18 cellular contexts compared by ENCODE assay signal in the genomic region with DNA sequence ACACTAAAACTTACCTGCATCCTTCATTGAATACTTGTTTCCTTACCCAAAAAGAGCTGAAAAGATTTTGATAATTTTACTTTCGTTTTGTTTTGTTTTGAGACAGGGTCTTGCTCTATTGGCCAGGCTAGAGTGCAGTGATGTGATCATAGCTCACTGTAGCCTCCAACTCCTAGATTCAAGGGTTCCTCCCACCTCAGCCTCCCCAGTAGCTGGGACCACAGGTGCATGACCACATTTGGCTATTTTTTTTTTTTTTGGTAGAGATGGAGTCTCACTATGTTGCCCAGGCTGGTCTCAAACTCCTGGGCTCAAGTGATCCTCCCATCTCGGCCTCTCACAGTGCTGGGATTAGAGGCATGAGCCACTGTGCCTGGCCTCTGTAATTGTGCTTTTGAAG. TPM values are rescaled to one million over a fixed set of nuclear protein-coding genes. Genes with fewer than 3 reads are reported as not detected.
DNase-seq lines count a peak whose midpoint lies in the region; ATAC-seq, FAIRE-seq and TF ChIP-seq lines count a peak whose summit lies in the region.
"Had no signal": no experiment of that assay in that cellular context is flagged by ENCODE, and none has a peak within 500 bp of the region (broad histone marks: within the 10 kb centered on the region; RNA-seq: fewer than 3 reads in every experiment).

No MANE protein-coding gene starts in this region.

- TF ChIP-seq CTCF in HepG2 (CRISPR knock-in tag; IDR thresholded peaks at IDR 0.05) = no peak
- no peak for TF ChIP-seq CTCF in right lobe of liver (IDR thresholded peaks at IDR 0.05)
- TF ChIP-seq CTCF in dorsolateral prefrontal cortex (IDR thresholded peaks at IDR 0.05 in 54 of 56, conservative IDR thresholded peaks at IDR 0.05 in 2 of 56; ENCODE audit: low read depth in 1 of 56, partially characterized antibody in 56 of 56) = no peak

- no peak overlapping the region for H2AFZ ChIP-seq in HepG2 (ENCODE audit: low read length)

- H3K27me3 ChIP-seq in HepG2 (ENCODE audit: control insufficient read depth in 1 of 2, insufficient read depth in 2 of 2, low read length in 2 of 2) (no peaks in the 10 kb centered on the region), right lobe of liver (no peaks in the 10 kb centered on the region), dorsolateral prefrontal cortex (no peaks in the 10 kb centered on the region)

- TF ChIP-seq RAD21 in HepG2 (CRISPR knock-in tag; IDR thresholded peaks at IDR 0.05) = no peak

- no TSS peak for BruUV-seq in HepG2 (replicated peaks; lab: Mats Ljungman, UMichigan)

- no peak for FAIRE-seq in HepG2 (lab: Jason Lieb, UNC)

- ATAC-seq in HepG2 = no peak
- ATAC-seq in right lobe of liver = no peak
- no peak for ATAC-seq in GM21786 (IDR thresholded peaks at IDR 0.05; ENCODE audit: unreplicated experiment)

- no peak overlapping the region for H3K9ac ChIP-seq in HepG2 (ENCODE audit: insufficient read depth, low read depth, low read length)

- no peaks in the 10 kb centered on the region for H3K79me2 ChIP-seq in HepG2 (ENCODE audit: insufficient read depth, low read length)

- H4K20me1 ChIP-seq in HepG2 (ENCODE audit: insufficient read depth, low read length) = peaks cover 4% of the 10 kb centered on the region; the same call in 1 of the 2 replicates

- intact Hi-C loops in HepG2 (cut with micrococcal nuclease; ENCODE audit: unreplicated experiment) (no loop called here), right lobe of liver (cut with DNase I) (no loop called here), dorsolateral prefrontal cortex (cut with DNase I) (no loop called here)

- TF ChIP-seq POLR2A in HepG2 (IDR thresholded peaks at IDR 0.05; ENCODE audit: insufficient read depth in 1 of 2, low read depth in 2 of 2, low read length in 2 of 2) (no peak), right lobe of liver (IDR thresholded peaks at IDR 0.05) (no peak)

- H3K4me1 ChIP-seq in HepG2 (ENCODE audit: insufficient read depth, low read length) = peaks cover 31% of the 10 kb centered on the region
- H3K4me1 ChIP-seq in right lobe of liver = peaks cover 0 to 7% (median 0%) of the 10 kb centered on the region in 4 donors

- H3K27ac ChIP-seq in HepG2 (ENCODE audit: extremely low read length, insufficient read depth, low read length) (no peak overlapping the region), right lobe of liver (no peak overlapping the region), dorsolateral prefrontal cortex (peak overlapping the region in 36 of 59 donors; percentile 12 to 99 (median 94))

- POLR2A ChIA-PET in HepG2 (lab: Yijun Ruan, JAX) = interaction anchor here (2.5 kb wide), 1 partner anchor 45 kb away, joined by 8 read pairs; the partner anchor contains the start of gene ERBB2

- 78% methylated on average over 2 of the region's 2 CpGs for WGBS in HepG2 (ENCODE audit: low lambda C conversion rate)
- WGBS in right lobe of liver (ENCODE audit: insufficient coverage, low coverage, low lambda C conversion rate, missing lambda C conversion rate) = 78% methylated on average over 2 of the region's 2 CpGs

- H3K4me3 ChIP-seq in HepG2 (replicated peaks in 1 of 3; ENCODE audit: insufficient read depth in 1 of 3, low read depth in 2 of 3, low read length in 3 of 3) (no peak overlapping the region), right lobe of liver (no peak overlapping the region), dorsolateral prefrontal cortex (peak overlapping the region in 8 of 59 donors; percentile 20 to 44 (median 30))

- H3K4me2 ChIP-seq in HepG2 (ENCODE audit: low read depth, low read length) = no peak overlapping the region

- TF ChIP-seq EP300 in HepG2 (IDR thresholded peaks at IDR 0.05; ENCODE audit: low read depth in 2 of 2, low read length in 2 of 2) = no peak
- no peak for TF ChIP-seq EP300 in HepG2 (CRISPR knock-in tag; IDR thresholded peaks at IDR 0.05; ENCODE audit: borderline replicate concordance)

- H3K36me3 ChIP-seq in HepG2 (replicated peaks in 1 of 2; ENCODE audit: control insufficient read depth in 1 of 2, insufficient read depth in 2 of 2, low read length in 2 of 2) (peaks cover 17 to 25% of the 10 kb centered on the region in 2 experiments; a peak in 4 of 5 replicates), right lobe of liver (no peaks in the 10 kb centered on the region)

- in situ Hi-C loops in HepG2 (cut with HindIII; ENCODE audit: extremely low pct_ligation_motif_present, low pct_unique_long_range_greater_than_20kb) = no loop called here

- H3K9me3 ChIP-seq in HepG2 (ENCODE audit: low read length) (no peaks in the 10 kb centered on the region), right lobe of liver (no peaks in the 10 kb centered on the region)
- H3K9me3 ChIP-seq: Caco-2 had no signal

- DNase-seq in HepG2 (ENCODE audit: low spot score) (no peak), right lobe of liver (no peak), dorsolateral prefrontal cortex (no peak), NCI-H748 treated with DMSO at 0.1 percent for 48 hours (lab: John Stamatoyannopoulos, UW) (no peak)
- DNase-seq: ACHN, AML-193, Caco-2, DMS53, HFFc6, KG1, NCI-H1417 treated with DMSO at 0.1 percent for 48 hours, NCI-H2029 treated with DMSO at 0.1 percent for 48 hours, NCI-H2171 treated with DMSO at 0.1 percent for 48 hours, NCI-H446 treated with DMSO at 0.1 percent for 48 hours, RPMI8226 had no signal

- CTCF ChIA-PET in HepG2 (lab: Yijun Ruan, JAX; ENCODE audit: low intra/inter-chr PET ratio, low total read pairs) = interaction anchor here (4.0 kb wide), 1 partner anchor 32 kb away, joined by 71 read pairs; no protein-coding TSS in a partner anchor

RNA-seq across cellular contexts. Expression of gene TCAP, which starts 10.0 kb away (rescaled TPM):
- total RNA-seq in HepG2 (2016; rRNA removed; fragmentation: Illumina TruSeq; extraction: Trizol) (0.14 and 0.24 TPM in 2 replicates), right lobe of liver (1 to 10 TPM in 4 of 6 experiments, under 1 TPM in 2; 0.49 to 4.3 (median 1.1) TPM), dorsolateral prefrontal cortex (10 to 100 TPM in 8 of 120 experiments, 1 to 10 TPM in 112; 1.6 to 14.9 (median 4.8) TPM)
- total RNA-seq in HepG2 (2016; cell fraction: cytosol; rRNA removed; fragmentation: Illumina TruSeq; extraction: Trizol; ENCODE audit: low read depth) = not detected in 2 replicates
- 0.26 TPM in 1 of 2 replicates, not detected in the other for total RNA-seq in HepG2 (2016; cell fraction: insoluble cytoplasmic fraction; rRNA removed; fragmentation: Illumina TruSeq; extraction: Trizol)
- 0.06 TPM in 1 of 2 replicates, not detected in the other for total RNA-seq in HepG2 (2016; cell fraction: membrane; rRNA removed; fragmentation: Illumina TruSeq; extraction: Trizol)
- 0.56 and 0.84 TPM in 2 replicates for total RNA-seq in HepG2 (2016; cell fraction: nucleus; rRNA removed; fragmentation: Illumina TruSeq; extraction: Trizol)
- 0.65 and 0.84 TPM in 2 replicates for polyA plus RNA-seq in HepG2 (2011; rRNA removed)
- 0.15 and 0.35 TPM in 2 replicates for polyA plus RNA-seq in HepG2 (2011; cell fraction: cytosol; rRNA removed)
- polyA plus RNA-seq in HepG2 (2011; cell fraction: nucleus; rRNA removed) = 6.0 and 8.8 TPM in 2 replicates
- 0.43 and 2.1 TPM in 2 replicates for polyA plus RNA-seq in HepG2 (2012)
- not detected in 2 replicates for polyA plus RNA-seq in HepG2 (2016; cell fraction: cytosol; fragmentation: Illumina TruSeq; extraction: Trizol; ENCODE audit: low read depth)
- 0.19 TPM in 1 of 2 replicates, not detected in the other for polyA plus RNA-seq in HepG2 (2016; cell fraction: insoluble cytoplasmic fraction; fragmentation: Illumina TruSeq; extraction: Trizol; ENCODE audit: low read depth)
- polyA plus RNA-seq in HepG2 (2016; cell fraction: membrane; fragmentation: Illumina TruSeq; extraction: Trizol; ENCODE audit: low read depth) = not detected in 2 replicates
- 0.51 and 0.85 TPM in 2 replicates for polyA plus RNA-seq in HepG2 (2016; cell fraction: nucleus; fragmentation: Illumina TruSeq; extraction: Trizol; ENCODE audit: insufficient read depth, low read depth)
- polyA minus RNA-seq in HepG2 (2011; rRNA and poly(A)+ RNA removed; ENCODE audit: low replicate concordance) = 2.2 and 2.6 TPM in 2 replicates
- not detected in 2 replicates for polyA minus RNA-seq in HepG2 (2011; cell fraction: cytosol; rRNA and poly(A)+ RNA removed)
- polyA minus RNA-seq in HepG2 (2011; cell fraction: nucleus; rRNA and poly(A)+ RNA removed) = 3.0 and 4.0 TPM in 2 replicates
- polyA plus RNA-seq: CD14-positive monocyte had no signal

RNA-seq across cellular contexts. Expression of gene PNMT, which starts 13.1 kb away (rescaled TPM):
- total RNA-seq in HepG2 (2016; rRNA removed; fragmentation: Illumina TruSeq; extraction: Trizol) (not detected in 2 replicates), right lobe of liver (under 1 TPM in 2 of 6 experiments, not detected in 4; 0.37 TPM), dorsolateral prefrontal cortex (10 to 100 TPM in 15 of 120 experiments, 1 to 10 TPM in 105; 1.4 to 15.3 (median 6.7) TPM)
- not detected in 2 replicates for total RNA-seq in HepG2 (2016; cell fraction: cytosol; rRNA removed; fragmentation: Illumina TruSeq; extraction: Trizol; ENCODE audit: low read depth)
- not detected in 2 replicates for total RNA-seq in HepG2 (2016; cell fraction: insoluble cytoplasmic fraction; rRNA removed; fragmentation: Illumina TruSeq; extraction: Trizol)
- 0.17 TPM in 1 of 2 replicates, not detected in the other for total RNA-seq in HepG2 (2016; cell fraction: membrane; rRNA removed; fragmentation: Illumina TruSeq; extraction: Trizol)
- not detected in 2 replicates for total RNA-seq in HepG2 (2016; cell fraction: nucleus; rRNA removed; fragmentation: Illumina TruSeq; extraction: Trizol)
- polyA plus RNA-seq in HepG2 (2011; rRNA removed) = 0.22 and 0.25 TPM in 2 replicates
- polyA plus RNA-seq in HepG2 (2011; cell fraction: cytosol; rRNA removed) = 0.08 and 0.13 TPM in 2 replicates
- polyA plus RNA-seq in HepG2 (2011; cell fraction: nucleus; rRNA removed) = 0.56 and 0.71 TPM in 2 replicates
- 0.31 TPM in 1 of 2 replicates, not detected in the other for polyA plus RNA-seq in HepG2 (2012)
- polyA plus RNA-seq in HepG2 (2016; cell fraction: cytosol; fragmentation: Illumina TruSeq; extraction: Trizol; ENCODE audit: low read depth) = 0.11 TPM in 1 of 2 replicates, not detected in the other
- polyA plus RNA-seq in HepG2 (2016; cell fraction: insoluble cytoplasmic fraction; fragmentation: Illumina TruSeq; extraction: Trizol; ENCODE audit: low read depth) = not detected in 2 replicates
- 0.15 TPM in 1 of 2 replicates, not detected in the other for polyA plus RNA-seq in HepG2 (2016; cell fraction: membrane; fragmentation: Illumina TruSeq; extraction: Trizol; ENCODE audit: low read depth)
- polyA plus RNA-seq in HepG2 (2016; cell fraction: nucleus; fragmentation: Illumina TruSeq; extraction: Trizol; ENCODE audit: insufficient read depth, low read depth) = not detected in 2 replicates
- polyA minus RNA-seq in HepG2 (2011; rRNA and poly(A)+ RNA removed; ENCODE audit: low replicate concordance) = not detected in 2 replicates
- polyA minus RNA-seq in HepG2 (2011; cell fraction: cytosol; rRNA and poly(A)+ RNA removed) = not detected in 2 replicates
- not detected in 2 replicates for polyA minus RNA-seq in HepG2 (2011; cell fraction: nucleus; rRNA and poly(A)+ RNA removed)
- total RNA-seq: Caco-2, H4 had no signal
- polyA plus RNA-seq: CD14-positive monocyte had no signal

RNA-seq across cellular contexts. Expression of gene STARD3, which starts 18.2 kb away (rescaled TPM):
- total RNA-seq in HepG2 (2016; rRNA removed; fragmentation: Illumina TruSeq; extraction: Trizol) = 17.2 and 34.6 TPM in 2 replicates
- total RNA-seq in HepG2 (2016; cell fraction: cytosol; rRNA removed; fragmentation: Illumina TruSeq; extraction: Trizol; ENCODE audit: low read depth) = 10.9 and 18.7 TPM in 2 replicates
- total RNA-seq in HepG2 (2016; cell fraction: insoluble cytoplasmic fraction; rRNA removed; fragmentation: Illumina TruSeq; extraction: Trizol) = 16.7 and 36.4 TPM in 2 replicates
- total RNA-seq in HepG2 (2016; cell fraction: membrane; rRNA removed; fragmentation: Illumina TruSeq; extraction: Trizol) = 28.2 and 28.3 TPM in 2 replicates
- 38.6 and 39.3 TPM in 2 replicates for total RNA-seq in HepG2 (2016; cell fraction: nucleus; rRNA removed; fragmentation: Illumina TruSeq; extraction: Trizol)
- polyA plus RNA-seq in HepG2 (2011; rRNA removed) = 100 and 114 TPM in 2 replicates
- polyA plus RNA-seq in HepG2 (2011; cell fraction: cytosol; rRNA removed) = 87.6 and 94.1 TPM in 2 replicates
- polyA plus RNA-seq in HepG2 (2011; cell fraction: nucleus; rRNA removed) = 583 and 640 TPM in 2 replicates
- polyA plus RNA-seq in HepG2 (2012) = 57.3 and 69.8 TPM in 2 replicates
- polyA plus RNA-seq in HepG2 (2016; cell fraction: cytosol; fragmentation: Illumina TruSeq; extraction: Trizol; ENCODE audit: low read depth) = 16.8 and 21.4 TPM in 2 replicates
- 23.0 and 23.7 TPM in 2 replicates for polyA plus RNA-seq in HepG2 (2016; cell fraction: insoluble cytoplasmic fraction; fragmentation: Illumina TruSeq; extraction: Trizol; ENCODE audit: low read depth)
- polyA plus RNA-seq in HepG2 (2016; cell fraction: membrane; fragmentation: Illumina TruSeq; extraction: Trizol; ENCODE audit: low read depth) = 28.2 and 28.4 TPM in 2 replicates
- polyA plus RNA-seq in HepG2 (2016; cell fraction: nucleus; fragmentation: Illumina TruSeq; extraction: Trizol; ENCODE audit: insufficient read depth, low read depth) = 96.9 and 102 TPM in 2 replicates
- polyA minus RNA-seq in HepG2 (2011; rRNA and poly(A)+ RNA removed; ENCODE audit: low replicate concordance) = 98.5 and 179 TPM in 2 replicates
- 38.4 and 57.6 TPM in 2 replicates for polyA minus RNA-seq in HepG2 (2011; cell fraction: cytosol; rRNA and poly(A)+ RNA removed)
- 71.6 and 80.1 TPM in 2 replicates for polyA minus RNA-seq in HepG2 (2011; cell fraction: nucleus; rRNA and poly(A)+ RNA removed)
- 10 to 100 TPM; 24.3 to 49.8 (median 28.0) TPM for total RNA-seq in right lobe of liver
- 100 to 1,000 TPM in 9 of 120 experiments, 10 to 100 TPM in 111; 45.7 to 129 (median 71.4) TPM for total RNA-seq in dorsolateral prefrontal cortex

RNA-seq across cellular contexts. Expression of gene PPP1R1B, which starts 28.4 kb away (rescaled TPM):
- not detected in 2 replicates for total RNA-seq in HepG2 (2016; rRNA removed; fragmentation: Illumina TruSeq; extraction: Trizol)
- total RNA-seq in HepG2 (2016; cell fraction: cytosol; rRNA removed; fragmentation: Illumina TruSeq; extraction: Trizol; ENCODE audit: low read depth) = not detected in 2 replicates
- total RNA-seq in HepG2 (2016; cell fraction: insoluble cytoplasmic fraction; rRNA removed; fragmentation: Illumina TruSeq; extraction: Trizol) = not detected in 2 replicates
- total RNA-seq in HepG2 (2016; cell fraction: membrane; rRNA removed; fragmentation: Illumina TruSeq; extraction: Trizol) = not detected in 2 replicates
- not detected in 2 replicates for total RNA-seq in HepG2 (2016; cell fraction: nucleus; rRNA removed; fragmentation: Illumina TruSeq; extraction: Trizol)
- 0.08 and 0.18 TPM in 2 replicates for polyA plus RNA-seq in HepG2 (2011; rRNA removed)
- 0.04 and 0.05 TPM in 2 replicates for polyA plus RNA-seq in HepG2 (2011; cell fraction: cytosol; rRNA removed)
- polyA plus RNA-seq in HepG2 (2011; cell fraction: nucleus; rRNA removed) = not detected in 2 replicates
- not detected in 2 replicates for polyA plus RNA-seq in HepG2 (2012)
- polyA plus RNA-seq in HepG2 (2016; cell fraction: cytosol; fragmentation: Illumina TruSeq; extraction: Trizol; ENCODE audit: low read depth) = not detected in 2 replicates
- not detected in 2 replicates for polyA plus RNA-seq in HepG2 (2016; cell fraction: insoluble cytoplasmic fraction; fragmentation: Illumina TruSeq; extraction: Trizol; ENCODE audit: low read depth)
- polyA plus RNA-seq in HepG2 (2016; cell fraction: membrane; fragmentation: Illumina TruSeq; extraction: Trizol; ENCODE audit: low read depth) = not detected in 2 replicates
- not detected in 2 replicates for polyA plus RNA-seq in HepG2 (2016; cell fraction: nucleus; fragmentation: Illumina TruSeq; extraction: Trizol; ENCODE audit: insufficient read depth, low read depth)
- not detected in 2 replicates for polyA minus RNA-seq in HepG2 (2011; rRNA and poly(A)+ RNA removed; ENCODE audit: low replicate concordance)
- polyA minus RNA-seq in HepG2 (2011; cell fraction: cytosol; rRNA and poly(A)+ RNA removed) = not detected in 2 replicates
- not detected in 2 replicates for polyA minus RNA-seq in HepG2 (2011; cell fraction: nucleus; rRNA and poly(A)+ RNA removed)
- under 1 TPM in 1 of 6 experiments, not detected in 5; 0.46 TPM for total RNA-seq in right lobe of liver
- 100 to 1,000 TPM in 119 of 120 experiments, 10 to 100 TPM in 1; 65.3 to 449 (median 214) TPM for total RNA-seq in dorsolateral prefrontal cortex
- total RNA-seq: Caco-2, H4, HFFc6 had no signal
- polyA plus RNA-seq: CD14-positive monocyte had no signal

RNA-seq across cellular contexts. Expression of gene PGAP3, which starts 32.8 kb away (rescaled TPM):
- total RNA-seq in HepG2 (2016; rRNA removed; fragmentation: Illumina TruSeq; extraction: Trizol) = 5.1 and 11.9 TPM in 2 replicates
- 1.1 and 1.5 TPM in 2 replicates for total RNA-seq in HepG2 (2016; cell fraction: cytosol; rRNA removed; fragmentation: Illumina TruSeq; extraction: Trizol; ENCODE audit: low read depth)
- total RNA-seq in HepG2 (2016; cell fraction: insoluble cytoplasmic fraction; rRNA removed; fragmentation: Illumina TruSeq; extraction: Trizol) = 3.5 and 11.4 TPM in 2 replicates
- total RNA-seq in HepG2 (2016; cell fraction: membrane; rRNA removed; fragmentation: Illumina TruSeq; extraction: Trizol) = 3.2 and 3.3 TPM in 2 replicates
- total RNA-seq in HepG2 (2016; cell fraction: nucleus; rRNA removed; fragmentation: Illumina TruSeq; extraction: Trizol) = 11.6 and 12.8 TPM in 2 replicates
- polyA plus RNA-seq in HepG2 (2011; rRNA removed) = 14.6 and 21.2 TPM in 2 replicates
- 9.7 and 10.8 TPM in 2 replicates for polyA plus RNA-seq in HepG2 (2011; cell fraction: cytosol; rRNA removed)
- polyA plus RNA-seq in HepG2 (2011; cell fraction: nucleus; rRNA removed) = 53.0 and 67.8 TPM in 2 replicates
- 9.1 and 10.3 TPM in 2 replicates for polyA plus RNA-seq in HepG2 (2012)
- 0.93 and 0.97 TPM in 2 replicates for polyA plus RNA-seq in HepG2 (2016; cell fraction: cytosol; fragmentation: Illumina TruSeq; extraction: Trizol; ENCODE audit: low read depth)
- polyA plus RNA-seq in HepG2 (2016; cell fraction: insoluble cytoplasmic fraction; fragmentation: Illumina TruSeq; extraction: Trizol; ENCODE audit: low read depth) = 4.1 and 5.4 TPM in 2 replicates
- 2.1 and 2.4 TPM in 2 replicates for polyA plus RNA-seq in HepG2 (2016; cell fraction: membrane; fragmentation: Illumina TruSeq; extraction: Trizol; ENCODE audit: low read depth)
- 23.4 and 28.3 TPM in 2 replicates for polyA plus RNA-seq in HepG2 (2016; cell fraction: nucleus; fragmentation: Illumina TruSeq; extraction: Trizol; ENCODE audit: insufficient read depth, low read depth)
- 12.0 and 44.9 TPM in 2 replicates for polyA minus RNA-seq in HepG2 (2011; rRNA and poly(A)+ RNA removed; ENCODE audit: low replicate concordance)
- polyA minus RNA-seq in HepG2 (2011; cell fraction: cytosol; rRNA and poly(A)+ RNA removed) = 5.6 and 8.2 TPM in 2 replicates
- 8.2 and 9.7 TPM in 2 replicates for polyA minus RNA-seq in HepG2 (2011; cell fraction: nucleus; rRNA and poly(A)+ RNA removed)
- 10 to 100 TPM in 5 of 6 experiments, 1 to 10 TPM in 1; 9.7 to 25.7 (median 18.3) TPM for total RNA-seq in right lobe of liver
- total RNA-seq in dorsolateral prefrontal cortex = 10 to 100 TPM; 14.2 to 41.1 (median 27.6) TPM

Comparison
In these comparisons a context has a peak if more than half of its experiments do, and no peak if none do; other contexts are left out.
1. H3K27ac ChIP-seq: peak in dorsolateral prefrontal cortex (36 of 59); none in HepG2 (single experiment) and right lobe of liver (0 of 3).